Comparison of ENCODE assay signal across 16 cellular contexts in the genomic region with DNA sequence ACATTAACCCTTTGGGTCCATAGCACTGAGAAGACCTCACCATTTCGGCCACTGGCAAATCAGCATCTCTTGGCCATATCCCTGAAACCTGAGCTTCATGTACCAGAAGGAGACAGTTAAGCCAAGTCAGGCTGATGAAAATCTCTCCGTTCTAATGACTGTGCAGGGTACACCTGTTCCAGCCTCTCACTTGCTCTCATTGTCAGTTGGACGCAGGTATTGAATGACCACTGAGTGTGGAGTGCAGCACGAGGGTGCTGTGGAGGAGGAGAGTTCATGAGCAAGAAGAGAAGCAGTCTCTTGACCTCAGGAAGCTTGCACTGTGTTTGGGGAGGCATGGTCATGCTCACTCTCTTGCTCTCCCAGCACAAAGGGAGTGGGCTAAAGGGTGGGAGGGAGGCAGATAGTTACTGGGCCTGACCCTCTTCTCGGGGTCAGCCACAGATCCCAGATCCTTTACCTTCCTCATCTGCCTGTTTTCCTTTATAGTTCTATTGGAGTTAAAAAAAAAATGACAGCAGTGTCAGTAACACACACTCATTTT.
"Had no signal": no experiment of that assay in that cellular context is flagged by ENCODE, and none has a peak within 500 bp of the region (broad histone marks: within the 10 kb centered on the region; RNA-seq: fewer than 3 reads in every experiment).

No MANE protein-coding gene starts in this region.

- H3K27ac ChIP-seq: skin epidermis had no signal

- DNase-seq: activated CD4-positive, alpha-beta T cell treated with anti-CD3 and anti-CD28 coated beads, Interleukin-2, amount 50 U/mL, for 1 hour; activated CD8-positive, alpha-beta memory T cell treated with anti-CD3 and anti-CD28 coated beads, Interleukin-2, amount 50 U/mL, for 4 hours; activated T-cell treated with anti-CD3 and anti-CD28 coated beads, Interleukin-2, amount 50 U/mL, for 4 hours; dermis blood vessel endothelial cell; effector memory CD4-positive, alpha-beta T cell; heart right ventricle; kidney glomerular epithelial cell; mesendoderm; retina; stimulated activated CD4-positive, alpha-beta T cell treated with anti-CD3 and anti-CD28 coated beads, Interleukin-15, amount 100 ng/mL, for 24 hours; stimulated activated CD4-positive, alpha-beta T cell treated with anti-CD3 and anti-CD28 coated beads, Interleukin-2, amount 100 ng/mL, for 48 hours; T1000 had no signal

- H3K4me3 Mint-ChIP-seq: activated naive CD4-positive, alpha-beta T cell treated with anti-CD3 and anti-CD28 coated beads, Interleukin-2, amount 50 U/mL, for 24 hours; activated T-cell treated with anti-CD3 and anti-CD28 coated beads, Interleukin-2, amount 50 U/mL, for 4 hours; nephron had no signal

- H3K9me3 ChIP-seq: esophagus muscularis mucosa, heart right ventricle had no signal

- H3K4me1 Mint-ChIP-seq: nephron had no signal

- H3K27me3 ChIP-seq: esophagus muscularis mucosa, heart right ventricle had no signal

- H3K27me3 Mint-ChIP-seq: activated naive CD4-positive, alpha-beta T cell treated with anti-CD3 and anti-CD28 coated beads, Interleukin-2, amount 50 U/mL, for 24 hours had no signal

- H3K27ac Mint-ChIP-seq: activated naive CD4-positive, alpha-beta T cell treated with anti-CD3 and anti-CD28 coated beads, Interleukin-2, amount 50 U/mL, for 24 hours; nephron had no signal

- H3K4me3 ChIP-seq: esophagus muscularis mucosa, heart right ventricle, skin epidermis had no signal

- ATAC-seq: activated T-cell treated with anti-CD3 and anti-CD28 coated beads, Interleukin-2, amount 50 U/mL, for 4 hours had no signal

- H3K36me3 Mint-ChIP-seq: activated naive CD4-positive, alpha-beta T cell treated with anti-CD3 and anti-CD28 coated beads, Interleukin-2, amount 50 U/mL, for 24 hours had no signal

- H3K9me3 Mint-ChIP-seq: activated naive CD4-positive, alpha-beta T cell treated with anti-CD3 and anti-CD28 coated beads, Interleukin-2, amount 50 U/mL, for 24 hours; activated T-cell treated with anti-CD3 and anti-CD28 coated beads, Interleukin-2, amount 50 U/mL, for 4 hours; nephron had no signal
